8 cellular contexts compared by ENCODE assay signal in genomic region chrX:74550295-74550802, GRCh38.
A peak's percentile ranks its signal among the peaks of the same experiment; 100 is the strongest.
DNase-seq lines count a peak whose midpoint lies in the region; ATAC-seq and TF ChIP-seq lines count a peak whose summit lies in the region.

No MANE protein-coding gene starts in this region.

- H3K36me3 ChIP-seq in brain microvascular endothelial cell (replicated peaks), result no peaks in the 10 kb centered on the region

- in situ Hi-C loops in brain microvascular endothelial cell (cut with HindIII; ENCODE audit: low pct_ligation_motif_present, low sequenced_read_pairs), result no loop called here

- peak; percentile 65 for DNase-seq in AG08395 (ENCODE audit: low spot score)
- DNase-seq in NCI-H2227 (lab: John Stamatoyannopoulos, UW; ENCODE audit: unreplicated experiment), result peak; percentile 90
- peak; percentile 54 for DNase-seq in brain microvascular endothelial cell
- DNase-seq in islet precursor cell, result peak; percentile 86
- peak; percentile 57 to 67 for DNase-seq in stimulated activated CD4-positive, alpha-beta T cell treated with anti-CD3 and anti-CD28 coated beads, Interleukin-1b, Interleukin-23, amount 100 ng/mL, for 1 hour (ENCODE audit: low read depth in 2 of 2)

- H3K27me3 ChIP-seq in brain microvascular endothelial cell (replicated peaks), result no peaks in the 10 kb centered on the region

- peak; percentile 95 for TF ChIP-seq CTCF in VCaP (conservative IDR thresholded peaks at IDR 0.05)
- TF ChIP-seq CTCF in brain microvascular endothelial cell (IDR thresholded peaks at IDR 0.05; ENCODE audit: low read depth, low read length, missing control alignments), result peak; percentile 95

- H3K27ac ChIP-seq in VCaP (no peak overlapping the region), brain microvascular endothelial cell (no peak overlapping the region)

- H3K4me3 ChIP-seq in brain microvascular endothelial cell (ENCODE audit: low read depth, low read length), result peak overlapping the region; percentile 26

- peak; percentile 87 for ATAC-seq in GM18909 (IDR thresholded peaks at IDR 0.05; ENCODE audit: poor library complexity, unreplicated experiment)
- peak; percentile 77 for ATAC-seq in HG03139 (IDR thresholded peaks at IDR 0.05; ENCODE audit: unreplicated experiment)
